1 cellular context compared by ENCODE assay signal in genomic region chr11:17730608-17731462, GRCh38.
TF ChIP-seq lines count a peak whose summit lies in the region.

No MANE protein-coding gene starts in this region.

TF ChIP-seq in H1, 55 proteins besides CTCF, POLR2A, EP300 and RAD21 (continued from another document):
- TF ChIP-seq SIN3A (conservative IDR thresholded peaks at IDR 0.05 in 1 of 2, IDR thresholded peaks at IDR 0.05 in 1 of 2; ENCODE audit: low read depth in 1 of 2, low read length in 2 of 2) (0 out of 4 replicates have a peak, but pooled peaks of 1 of the 2 experiments have one; percentile 31), MAX (IDR thresholded peaks at IDR 0.05) (0 out of 2 replicates have a peak, but pooled peaks have one; percentile 15), EGR1 (IDR thresholded peaks at IDR 0.05; ENCODE audit: borderline replicate concordance, low read depth, low read length) (no peak), ATF2 (IDR thresholded peaks at IDR 0.05; ENCODE audit: low read length) (no peak), YY1 (IDR thresholded peaks at IDR 0.05; ENCODE audit: low read depth, low read length) (peak; percentile 68)
TF ChIP-seq in H1: peak in this region for 4.
